In genomic region chr3:69821133-69821532, GRCh38 we compare ENCODE assay signal across 17 cellular contexts.
DNase-seq lines count a peak whose midpoint lies in the region; TF ChIP-seq lines count a peak whose summit lies in the region.
"Had no signal": no experiment of that assay in that cellular context is flagged by ENCODE, and none has a peak within 500 bp of the region (broad histone marks: within the 10 kb centered on the region; RNA-seq: fewer than 3 reads in every experiment).

No MANE protein-coding gene starts in this region.

- peak; percentile 80 for DNase-seq in Ammon's horn (ENCODE audit: low spot score)
- peak; percentile 97 for DNase-seq in SK-MEL-5 (ENCODE audit: low read depth, low spot score)
- DNase-seq in globus pallidus (ENCODE audit: low spot score) = peak; percentile 91
- DNase-seq in retina = peak; percentile 28
- DNase-seq in GM10248 (ENCODE audit: extremely low spot score) = no peak
- DNase-seq in NCI-H146 (lab: John Stamatoyannopoulos, UW) = no peak
- DNase-seq in nephron progenitor cell = no peak
- DNase-seq in NCI-H2107 (lab: John Stamatoyannopoulos, UW) = no peak
- DNase-seq: DMS79, GF-D8, GM23248, KG1, NCI-H1092, NCI-H1694, NCI-H446 treated with DMSO at 0.1 percent for 48 hours, NCI-H774, Right ventricle myocardium superior had no signal

- no peaks in the 10 kb centered on the region for H3K27me3 Mint-ChIP-seq in nephron progenitor cell (ENCODE audit: low read depth, poor library complexity)

- H3K4me1 Mint-ChIP-seq in nephron progenitor cell = peaks cover 19% of the 10 kb centered on the region

- in situ Hi-C loops in SK-MEL-5 (cut with HindIII; ENCODE audit: low pct_unique_long_range_greater_than_20kb, low sequenced_read_pairs) = no loop called here

- POLR2A ChIA-PET in GM10248 (lab: Yijun Ruan, JAX) = no interaction called here

- CTCF ChIA-PET in GM10248 (lab: Yijun Ruan, JAX) = no interaction called here

- no peaks in the 10 kb centered on the region for H3K36me3 Mint-ChIP-seq in nephron progenitor cell (ENCODE audit: low read depth)

- H3K4me3 Mint-ChIP-seq in nephron progenitor cell = no peak overlapping the region

- no peak for TF ChIP-seq CTCF in GM10248 (IDR thresholded peaks at IDR 0.05; ENCODE audit: control extremely low read depth, extremely low read depth, low read depth, missing control alignments)
- no peak for TF ChIP-seq CTCF in nephron progenitor cell (IDR thresholded peaks at IDR 0.05)

- H3K9me3 Mint-ChIP-seq in nephron progenitor cell = no peaks in the 10 kb centered on the region

- H3K27ac Mint-ChIP-seq in nephron progenitor cell = no peak overlapping the region

Comparison
In these comparisons a context has a peak if more than half of its experiments do, and no peak if none do; other contexts are left out.
1. DNase-seq: peak in Ammon's horn (single experiment), SK-MEL-5 (single experiment), globus pallidus (single experiment) and retina (single experiment); none in GM10248 (single experiment), NCI-H146 (single experiment), nephron progenitor cell (single experiment) and NCI-H2107 (single experiment).